Comparison of ENCODE assay signal across 9 cellular contexts in genomic region chr6:27161946-27162603, GRCh38.
DNase-seq lines count a peak whose midpoint lies in the region; ATAC-seq and TF ChIP-seq lines count a peak whose summit lies in the region.
"Had no signal": no experiment of that assay in that cellular context is flagged by ENCODE, and none has a peak within 500 bp of the region (broad histone marks: within the 10 kb centered on the region; RNA-seq: fewer than 3 reads in every experiment).

No MANE protein-coding gene starts in this region.

- H3K27me3 ChIP-seq in A673 (replicated peaks; ENCODE audit: insufficient read depth, low read depth, low read length, poor library complexity) (no peaks in the 10 kb centered on the region), foreskin keratinocyte (no peaks in the 10 kb centered on the region), gastrocnemius medialis (no peaks in the 10 kb centered on the region), aorta (ENCODE audit: control insufficient read depth in 1 of 2, insufficient read depth in 2 of 2, low read length in 1 of 2) (no peaks in the 10 kb centered on the region)

- in situ Hi-C loops in gastrocnemius medialis (cut with MboI; ENCODE audit: low sequenced_read_pairs in 4 of 4): loop anchor here in 3 of 4 donors (10.0 to 25.0 kb wide), 3 partner anchors 725 to 1200 kb away; a partner anchor contains a TSS

- peak overlapping the region; percentile 69 for H3K27ac Mint-ChIP-seq in WTC11
- H3K27ac Mint-ChIP-seq: memory B cell had no signal

- TF ChIP-seq CTCF in A673 (conservative IDR thresholded peaks at IDR 0.05; ENCODE audit: low read depth, low read length) (peak; percentile 79), WTC11 (IDR thresholded peaks at IDR 0.05) (peak; percentile 67), foreskin keratinocyte (conservative IDR thresholded peaks at IDR 0.05) (peak; percentile 87), gastrocnemius medialis (IDR thresholded peaks at IDR 0.05 in 4 of 5, conservative IDR thresholded peaks at IDR 0.05 in 1 of 5) (peak; percentile 48 to 78 (median 62))

- H3K36me3 Mint-ChIP-seq in WTC11: no peaks in the 10 kb centered on the region
- H3K36me3 Mint-ChIP-seq: memory B cell had no signal

- CTCF ChIA-PET in A673 (lab: Charles Lee): no interaction called here
- CTCF ChIA-PET in WTC11 (lab: Charles Lee): interaction anchor here (0.5 to 1.4 kb wide), 8 partner anchors 11 to 134 kb away, joined by 3 to 5 read pairs (median 4); no protein-coding TSS in a partner anchor

- peak; percentile 75 for DNase-seq in A673 (ENCODE audit: low spot score)
- peak; percentile 87 for DNase-seq in ELR (ENCODE audit: low read depth)
- DNase-seq in NCI-H1694 treated with DMSO at 0.1 percent for 48 hours (lab: John Stamatoyannopoulos, UW): peak; percentile 78
- DNase-seq in WTC11 (ENCODE audit: low spot score): no peak
- peak; percentile 61 to 74 for DNase-seq in foreskin keratinocyte
- no peak for DNase-seq in gastrocnemius medialis
- DNase-seq in aorta: no peak
- no peak for DNase-seq in mucosa of gallbladder (ENCODE audit: low spot score)

- H3K9me3 Mint-ChIP-seq in WTC11: no peaks in the 10 kb centered on the region
- H3K9me3 Mint-ChIP-seq: memory B cell had no signal

- no peaks in the 10 kb centered on the region for H3K4me1 ChIP-seq in A673 (ENCODE audit: insufficient read depth, low read length, poor library complexity, severe bottlenecking)
- H3K4me1 ChIP-seq in foreskin keratinocyte: no peaks in the 10 kb centered on the region
- H3K4me1 ChIP-seq in gastrocnemius medialis: peaks cover 0 to 7% of the 10 kb centered on the region in 2 donors
- no peaks in the 10 kb centered on the region for H3K4me1 ChIP-seq in aorta (ENCODE audit: control insufficient read depth in 1 of 2, insufficient read depth in 2 of 2, low read length in 2 of 2)

- no TSS peak for BruUV-seq in A673 (replicated peaks; lab: Mats Ljungman, UMichigan)

- peak overlapping the region; percentile 20 for H3K4me3 ChIP-seq in A673 (ENCODE audit: low read depth, low read length, poor library complexity, severe bottlenecking)
- no peak overlapping the region for H3K4me3 ChIP-seq in gastrocnemius medialis
- no peak overlapping the region for H3K4me3 ChIP-seq in aorta (ENCODE audit: low read length in 2 of 2)

- TF ChIP-seq POLR2A in gastrocnemius medialis (IDR thresholded peaks at IDR 0.05): no peak

- 19 to 20% methylated on average over 9 of the region's 9 CpGs for WGBS in aorta, 2 donors

- H3K4me3 Mint-ChIP-seq in WTC11: peak overlapping the region; percentile 55
- H3K4me3 Mint-ChIP-seq: memory B cell had no signal

- POLR2A ChIA-PET in A673 (lab: Charles Lee; ENCODE audit: low non-redundant PET): interaction anchor here (0.7 kb wide), 1 partner anchor 15 kb away, joined by 4 read pairs; a partner anchor contains a TSS
- POLR2A ChIA-PET in WTC11 (lab: Charles Lee): no interaction called here

- no peak overlapping the region for H3K27ac ChIP-seq in A673 (ENCODE audit: low read depth, low read length, poor library complexity, severe bottlenecking)
- H3K27ac ChIP-seq in foreskin keratinocyte: no peak overlapping the region
- no peak overlapping the region for H3K27ac ChIP-seq in gastrocnemius medialis
- H3K27ac ChIP-seq in aorta (ENCODE audit: low read depth in 1 of 2, low read length in 2 of 2): no peak overlapping the region

- H3K9me3 ChIP-seq in A673 (ENCODE audit: low read depth, low read length, poor library complexity, severe bottlenecking): no peaks in the 10 kb centered on the region
- no peaks in the 10 kb centered on the region for H3K9me3 ChIP-seq in gastrocnemius medialis
- H3K9me3 ChIP-seq in aorta (ENCODE audit: control insufficient read depth, low read length): no peaks in the 10 kb centered on the region

- H3K27me3 Mint-ChIP-seq in WTC11 (ENCODE audit: low read depth): no peaks in the 10 kb centered on the region
- H3K27me3 Mint-ChIP-seq: memory B cell had no signal

- intact Hi-C loops in A673 (cut with micrococcal nuclease; ENCODE audit: unreplicated experiment): no loop called here
- intact Hi-C loops in gastrocnemius medialis (cut with DNase I; ENCODE audit: low total_unique reads): no loop called here
- intact Hi-C loops in aorta (cut with DNase I): no loop called here

- ATAC-seq in WTC11 (peak; percentile 25), foreskin keratinocyte (peak; percentile 55), gastrocnemius medialis (no peak), aorta (ENCODE audit: low FRiP score) (no peak)

- H3K4me1 Mint-ChIP-seq in WTC11: peaks cover 27% of the 10 kb centered on the region

- H3K36me3 ChIP-seq in A673 (ENCODE audit: insufficient read depth, low read length, poor library complexity, severe bottlenecking): no peaks in the 10 kb centered on the region
- no peaks in the 10 kb centered on the region for H3K36me3 ChIP-seq in gastrocnemius medialis
- H3K36me3 ChIP-seq in aorta (ENCODE audit: control insufficient read depth in 1 of 2, insufficient read depth in 2 of 2, low read length in 1 of 2): no peaks in the 10 kb centered on the region

TF ChIP-seq in WTC11, 78 proteins besides CTCF, POLR2A, EP300 and RAD21:
- TF ChIP-seq FOXP1 (CRISPR knock-in tag; IDR thresholded peaks at IDR 0.05; ENCODE audit: borderline replicate concordance) (no peak), IRF2 (CRISPR knock-in tag; IDR thresholded peaks at IDR 0.05; ENCODE audit: borderline replicate concordance, low read depth) (no peak), RORB (CRISPR knock-in tag; IDR thresholded peaks at IDR 0.05) (no peak), ZNF671 (CRISPR knock-in tag; IDR thresholded peaks at IDR 0.05) (no peak), FOXK1 (CRISPR knock-in tag; IDR thresholded peaks at IDR 0.05) (no peak), NR1H2 (CRISPR knock-in tag; IDR thresholded peaks at IDR 0.05) (no peak), ATF2 (CRISPR knock-in tag; IDR thresholded peaks at IDR 0.05; ENCODE audit: borderline replicate concordance, low read depth) (no peak), MAX (CRISPR knock-in tag; IDR thresholded peaks at IDR 0.05) (no peak), MLX (CRISPR knock-in tag; IDR thresholded peaks at IDR 0.05) (no peak), PRDM15 (CRISPR knock-in tag; IDR thresholded peaks at IDR 0.05) (no peak), SP1 (CRISPR knock-in tag; conservative IDR thresholded peaks at IDR 0.05) (no peak), SMAD3 (CRISPR knock-in tag; IDR thresholded peaks at IDR 0.05; ENCODE audit: borderline replicate concordance) (no peak), TEAD1 (CRISPR knock-in tag; IDR thresholded peaks at IDR 0.05) (no peak), JAZF1 (CRISPR knock-in tag; IDR thresholded peaks at IDR 0.05) (no peak)

Comparison
In these comparisons a context has a peak if more than half of its experiments do, and no peak if none do; other contexts are left out.
1. DNase-seq: peak in A673 (single experiment), ELR (single experiment), NCI-H1694 treated with DMSO at 0.1 percent for 48 hours (single experiment) and foreskin keratinocyte (2 of 2); none in WTC11 (single experiment), gastrocnemius medialis (0 of 2), aorta (0 of 2) and mucosa of gallbladder (single experiment).
2. ATAC-seq: peak in WTC11 (single experiment) and foreskin keratinocyte (single experiment); none in gastrocnemius medialis (0 of 2) and aorta (single experiment).
3. Peak in every context shown above with its lines, with median percentiles within 50 percentile points of each other: CTCF ChIP-seq.